In genomic region chr3:33798418-33799201, GRCh38 we compare ENCODE assay signal across 1 cellular context.
A peak's percentile ranks its signal among the peaks of the same experiment; 100 is the strongest.
TF ChIP-seq lines count a peak whose summit lies in the region.

Gene PDCD6IP (plus strand): TSS chr3:33798630. CDS start chr3:33798729, 99 bp downstream.

TF ChIP-seq in HepG2, 621 proteins besides CTCF, POLR2A, EP300 and RAD21 (continued from another document and continues in another):
- TF ChIP-seq ZNF800 (CRISPR knock-in tag; IDR thresholded peaks at IDR 0.05): peak; percentile 51; the same call in 1 of the 2 replicates
- TF ChIP-seq RNF219 (CRISPR knock-in tag; IDR thresholded peaks at IDR 0.05): no peak; the same call in 1 of the 2 replicates
- TF ChIP-seq GRHL1 (CRISPR knock-in tag; conservative IDR thresholded peaks at IDR 0.05): no peak
- TF ChIP-seq ZNF552 (CRISPR knock-in tag; IDR thresholded peaks at IDR 0.05; ENCODE audit: borderline replicate concordance): 0 out of 2 replicates have a peak, but pooled peaks have one; percentile 49
- peak; percentile 59 for TF ChIP-seq ZNF709 (CRISPR knock-in tag; IDR thresholded peaks at IDR 0.05)
- TF ChIP-seq RXRA (CRISPR knock-in tag; IDR thresholded peaks at IDR 0.05): peak; percentile 76
- TF ChIP-seq ETV5 (CRISPR knock-in tag; IDR thresholded peaks at IDR 0.05; ENCODE audit: borderline replicate concordance): peak; percentile 51; the same call in 1 of the 2 replicates
- no peak for TF ChIP-seq ADNP (CRISPR knock-in tag; IDR thresholded peaks at IDR 0.05)
- TF ChIP-seq CCDC6 (CRISPR knock-in tag; IDR thresholded peaks at IDR 0.05): peak; percentile 22; the same call in 1 of the 2 replicates
- peak; percentile 88 for TF ChIP-seq ELF3 (CRISPR knock-in tag; IDR thresholded peaks at IDR 0.05)
- TF ChIP-seq RBFOX2 (IDR thresholded peaks at IDR 0.05; ENCODE audit: low read depth, low read length): peak; percentile 96
- TF ChIP-seq FOXK1 (CRISPR knock-in tag; IDR thresholded peaks at IDR 0.05; ENCODE audit: borderline replicate concordance, low read depth): peak; percentile 29; the same call in 1 of the 2 replicates
- TF ChIP-seq ZNF503 (CRISPR knock-in tag; IDR thresholded peaks at IDR 0.05): peak; percentile 71
- peak; percentile 58; the same call in 1 of the 2 replicates for TF ChIP-seq E2F2 (CRISPR knock-in tag; IDR thresholded peaks at IDR 0.05; ENCODE audit: borderline replicate concordance)
- TF ChIP-seq TRIM24 (CRISPR knock-in tag; IDR thresholded peaks at IDR 0.05): no peak
- TF ChIP-seq ATF5 (CRISPR knock-in tag; IDR thresholded peaks at IDR 0.05; ENCODE audit: low read depth): no peak; the same call in 1 of the 2 replicates
- TF ChIP-seq ZNF276 (CRISPR knock-in tag; IDR thresholded peaks at IDR 0.05; ENCODE audit: low read depth): no peak
- peak; percentile 93 for TF ChIP-seq ZNF564 (CRISPR knock-in tag; IDR thresholded peaks at IDR 0.05)
- TF ChIP-seq PCBP1 (IDR thresholded peaks at IDR 0.05; ENCODE audit: borderline replicate concordance, low read depth, low read length): 0 out of 2 replicates have a peak, but pooled peaks have one; percentile 38
- no peak for TF ChIP-seq GPN1 (CRISPR knock-in tag; IDR thresholded peaks at IDR 0.05; ENCODE audit: borderline replicate concordance)
- peak; percentile 74 for TF ChIP-seq HNRNPL (IDR thresholded peaks at IDR 0.05; ENCODE audit: low read depth, low read length)
- no peak for TF ChIP-seq ZNF333 (CRISPR knock-in tag; IDR thresholded peaks at IDR 0.05; ENCODE audit: borderline replicate concordance)
- TF ChIP-seq KLF12 (CRISPR knock-in tag; IDR thresholded peaks at IDR 0.05; ENCODE audit: borderline replicate concordance): peak; percentile 93
- no peak for TF ChIP-seq MBD4 (IDR thresholded peaks at IDR 0.05; ENCODE audit: borderline replicate concordance, low read length)
- no peak for TF ChIP-seq ZNF207 (IDR thresholded peaks at IDR 0.05; ENCODE audit: borderline replicate concordance)
- no peak; the same call in 1 of the 2 replicates for TF ChIP-seq PAX8 (CRISPR knock-in tag; IDR thresholded peaks at IDR 0.05; ENCODE audit: borderline replicate concordance)
- no peak; the same call in 1 of the 2 replicates for TF ChIP-seq CEBPG (CRISPR knock-in tag; IDR thresholded peaks at IDR 0.05)
- TF ChIP-seq ZNF496 (CRISPR knock-in tag; IDR thresholded peaks at IDR 0.05; ENCODE audit: insufficient replicate concordance): no peak
- TF ChIP-seq SP1 (IDR thresholded peaks at IDR 0.05): no peak
- peak; percentile 56; the same call in 1 of the 2 replicates for TF ChIP-seq SP1 (CRISPR knock-in tag; IDR thresholded peaks at IDR 0.05)
- TF ChIP-seq ZFP41 (CRISPR knock-in tag; IDR thresholded peaks at IDR 0.05; ENCODE audit: borderline replicate concordance): no peak; the same call in 1 of the 2 replicates
- TF ChIP-seq ZNF740 (CRISPR knock-in tag; IDR thresholded peaks at IDR 0.05): peak; percentile 58
- TF ChIP-seq ZNF616 (CRISPR knock-in tag; IDR thresholded peaks at IDR 0.05; ENCODE audit: low read depth): peak; percentile 74; the same call in 1 of the 2 replicates
- no peak for TF ChIP-seq FOXM1 (CRISPR knock-in tag; IDR thresholded peaks at IDR 0.05)
- no peak for TF ChIP-seq PRMT3 (CRISPR knock-in tag; IDR thresholded peaks at IDR 0.05; ENCODE audit: borderline replicate concordance, low read depth)
- no peak; the same call in 1 of the 2 replicates for TF ChIP-seq THAP7 (CRISPR knock-in tag; IDR thresholded peaks at IDR 0.05)
- TF ChIP-seq ARNT (IDR thresholded peaks at IDR 0.05): no peak
- TF ChIP-seq ZNF83 (CRISPR knock-in tag; IDR thresholded peaks at IDR 0.05; ENCODE audit: borderline replicate concordance): peak; percentile 56; the same call in 1 of the 2 replicates
- peak; percentile 64; the same call in 1 of the 2 replicates for TF ChIP-seq GATA4 (IDR thresholded peaks at IDR 0.05; ENCODE audit: borderline replicate concordance, low read depth)
- peak; percentile 71; the same call in 1 of the 2 replicates for TF ChIP-seq HIVEP1 (CRISPR knock-in tag; IDR thresholded peaks at IDR 0.05)
- TF ChIP-seq ATF6 (CRISPR knock-in tag; conservative IDR thresholded peaks at IDR 0.05): no peak; the same call in 1 of the 2 replicates
- peak; percentile 1; the same call in 1 of the 2 replicates for TF ChIP-seq ZNF614 (CRISPR knock-in tag; IDR thresholded peaks at IDR 0.05; ENCODE audit: borderline replicate concordance)
- TF ChIP-seq TOE1 (CRISPR knock-in tag; IDR thresholded peaks at IDR 0.05): no peak; the same call in 1 of the 2 replicates
- TF ChIP-seq ZNF580 (CRISPR knock-in tag; IDR thresholded peaks at IDR 0.05; ENCODE audit: borderline replicate concordance, low read depth): peak; percentile 15; the same call in 1 of the 2 replicates
- TF ChIP-seq NFATC3 (CRISPR knock-in tag; IDR thresholded peaks at IDR 0.05): no peak
- TF ChIP-seq FOXC1 (CRISPR knock-in tag; IDR thresholded peaks at IDR 0.05; ENCODE audit: borderline replicate concordance): peak; percentile 94
- TF ChIP-seq ONECUT2 (CRISPR knock-in tag; IDR thresholded peaks at IDR 0.05): 0 out of 2 replicates have a peak, but pooled peaks have one; percentile 52
- peak; percentile 64; the same call in 1 of the 2 replicates for TF ChIP-seq ZNF672 (CRISPR knock-in tag; IDR thresholded peaks at IDR 0.05)
- no peak for TF ChIP-seq MTF2 (CRISPR knock-in tag; IDR thresholded peaks at IDR 0.05; ENCODE audit: borderline replicate concordance)
- TF ChIP-seq SIN3B (IDR thresholded peaks at IDR 0.05; ENCODE audit: low read length): no peak
- no peak for TF ChIP-seq NFRKB (IDR thresholded peaks at IDR 0.05)
